ENCODE assay signal across 14 cellular contexts in genomic region chr15:73072894-73073293, GRCh38. TPM values are rescaled to one million over a fixed set of nuclear protein-coding genes. Genes with fewer than 3 reads are reported as not detected.
DNase-seq lines count a peak whose midpoint lies in the region; ATAC-seq, FAIRE-seq and TF ChIP-seq lines count a peak whose summit lies in the region.
"Had no signal": no experiment of that assay in that cellular context is flagged by ENCODE, and none has a peak within 500 bp of the region (broad histone marks: within the 10 kb centered on the region; RNA-seq: fewer than 3 reads in every experiment).

No MANE protein-coding gene starts in this region.

- WGBS in ovary, 3 donors: 93 to 98% (median 97%) methylated on average over 3 of the region's 3 CpGs
- whole genome bisulfite sequencing in heart left ventricle, 4 donors: 96 to 99% (median 98%) methylated on average over 3 of the region's 3 CpGs

- H3K9me3 ChIP-seq in HEK293 (ENCODE audit: control insufficient read depth, insufficient read depth, low read depth, low read length) (no peaks in the 10 kb centered on the region), ovary (no peaks in the 10 kb centered on the region), heart left ventricle (no peaks in the 10 kb centered on the region)
- H3K9me3 ChIP-seq: BLaER1 had no signal

- TF ChIP-seq POLR2A in ovary (IDR thresholded peaks at IDR 0.05): no peak
- TF ChIP-seq POLR2A in heart left ventricle (IDR thresholded peaks at IDR 0.05): no peak

- POLR2A ChIA-PET in HEK293 (lab: Yijun Ruan, JAX): no interaction called here

- peak; percentile 21 for FAIRE-seq in D721Med (lab: Jason Lieb, UNC)
- FAIRE-seq: HepG2 had no signal

- intact Hi-C loops in ovary (cut with DNase I): no loop called here
- intact Hi-C loops in heart left ventricle (cut with DNase I): loop anchor here in 1 of 10 donors (10.0 kb wide), 1 partner anchor 468 kb away; no protein-coding TSS in a partner anchor

- DNase-seq in D721Med (ENCODE audit: insufficient read length, low spot score) (no peak), amniotic epithelial cell (ENCODE audit: low read depth) (peak; percentile 32), ovary (no peak), heart left ventricle (no peak)
- DNase-seq in effector CD4-positive, alpha-beta T cell: no peak
- DNase-seq: 8988T; CD4-positive, alpha-beta memory T cell; DMS79 treated with DMSO at 0.1 percent for 48 hours; GF-D8 had no signal

- TF ChIP-seq EP300 in ovary (IDR thresholded peaks at IDR 0.05): no peak

- H3K4me3 ChIP-seq in HEK293 (ENCODE audit: low read depth, low read length) (no peak overlapping the region), ovary (no peak overlapping the region), heart left ventricle (no peak overlapping the region)
- H3K4me3 ChIP-seq: BLaER1 had no signal

- CTCF ChIA-PET in HEK293 (lab: Yijun Ruan, JAX): interaction anchor here (1.8 kb wide), 1 partner anchor 20 kb away, joined by 6 read pairs; no protein-coding TSS in a partner anchor

- TF ChIP-seq CTCF in D721Med (IDR thresholded peaks at IDR 0.05; ENCODE audit: insufficient read depth, missing control alignments) (no peak), HEK293 (tag by site-specific recombination; IDR thresholded peaks at IDR 0.05) (no peak), ovary (IDR thresholded peaks at IDR 0.05) (no peak), heart left ventricle (IDR thresholded peaks at IDR 0.05) (no peak)

- H3K27ac ChIP-seq in HEK293 (ENCODE audit: extremely low read depth, low read depth, low read length) (no peak overlapping the region; the same call in 1 of the 2 replicates), temporal lobe (ENCODE audit: low read depth, low read length) (peak overlapping the region; percentile 4), ovary (no peak overlapping the region), heart left ventricle (no peak overlapping the region)
- H3K27ac ChIP-seq: BLaER1 had no signal

- H3K27me3 ChIP-seq in ovary: no peaks in the 10 kb centered on the region
- peaks cover 0 to 19% (median 0%) of the 10 kb centered on the region in 9 donors for H3K27me3 ChIP-seq in heart left ventricle
- H3K27me3 ChIP-seq: BLaER1 had no signal

- ATAC-seq in heart left ventricle: no peak
- ATAC-seq: HCT116, HepG2 had no signal

- H3K4me1 ChIP-seq in HEK293 (ENCODE audit: control insufficient read depth, insufficient read depth, low read length): peaks cover 23% of the 10 kb centered on the region
- peaks cover 2% of the 10 kb centered on the region for H3K4me1 ChIP-seq in ovary (ENCODE audit: insufficient read depth)
- peaks cover 0 to 7% (median 0%) of the 10 kb centered on the region in 12 donors for H3K4me1 ChIP-seq in heart left ventricle

- no peaks in the 10 kb centered on the region for H3K36me3 ChIP-seq in HEK293 (ENCODE audit: control insufficient read depth in 2 of 2, insufficient read depth in 1 of 2, low read length in 2 of 2)
- H3K36me3 ChIP-seq in ovary: no peaks in the 10 kb centered on the region
- H3K36me3 ChIP-seq in heart left ventricle: no peaks in the 10 kb centered on the region
- H3K36me3 ChIP-seq: BLaER1 had no signal

TF ChIP-seq in HEK293, 187 proteins besides CTCF, POLR2A, EP300 and RAD21:
- TF ChIP-seq ZNF600 (tag by site-specific recombination; IDR thresholded peaks at IDR 0.05) (peak; percentile 97), SCRT2 (tag by site-specific recombination; IDR thresholded peaks at IDR 0.05) (no peak), ZNF558 (tag by site-specific recombination; IDR thresholded peaks at IDR 0.05) (peak; percentile 69; the same call in 1 of the 2 replicates)

RNA-seq across cellular contexts. Expression of gene NEO1, which starts 20.6 kb away (rescaled TPM):
- total RNA-seq in temporal lobe (151 TPM), ovary (10 to 100 TPM; 22.8 to 51.3 (median 40.7) TPM), heart left ventricle (10 to 100 TPM; 10.7 to 31.5 (median 13.5) TPM)
- polyA plus RNA-seq in ovary (10 to 100 TPM; 23.8 to 54.7 TPM), heart left ventricle (1 to 10 TPM; 4.4 to 6.6 TPM)
